Comparison of ENCODE assay signal across 24 cellular contexts in the genomic region with DNA sequence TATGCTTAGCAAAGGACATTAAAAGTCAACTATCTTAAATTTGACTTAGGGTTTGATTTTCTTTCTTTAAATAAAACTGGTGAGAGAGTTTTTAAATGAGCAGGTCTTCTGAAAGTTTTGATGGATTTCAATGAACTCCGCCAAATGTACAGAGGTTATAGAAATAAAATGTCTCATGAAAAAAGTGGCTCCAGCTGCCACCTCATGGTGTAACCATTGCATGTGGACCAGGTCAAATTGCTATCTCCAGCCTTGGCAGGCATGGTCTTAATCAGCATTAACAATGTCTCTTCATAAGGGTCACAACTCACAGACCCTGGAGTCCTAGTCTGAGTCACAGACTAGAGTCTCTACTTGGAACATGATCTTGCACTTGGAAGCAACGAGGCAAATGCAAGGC.
DNase-seq lines count a peak whose midpoint lies in the region; ATAC-seq, FAIRE-seq and TF ChIP-seq lines count a peak whose summit lies in the region.
"Had no signal": no experiment of that assay in that cellular context is flagged by ENCODE, and none has a peak within 500 bp of the region (broad histone marks: within the 10 kb centered on the region; RNA-seq: fewer than 3 reads in every experiment).

No MANE protein-coding gene starts in this region.

- H3K27me3 Mint-ChIP-seq in osteocyte (ENCODE audit: unreplicated experiment): peaks cover 6% of the 10 kb centered on the region
- H3K27me3 Mint-ChIP-seq: B cell had no signal

- no peak for ATAC-seq in GM19395 (IDR thresholded peaks at IDR 0.05; ENCODE audit: unreplicated experiment)
- ATAC-seq: CD8-positive, alpha-beta T cell; GM12878; K562 had no signal

- H3K27ac Mint-ChIP-seq in osteocyte (ENCODE audit: unreplicated experiment): no peak overlapping the region
- H3K27ac Mint-ChIP-seq: B cell; CD8-positive, alpha-beta T cell had no signal

- no peaks in the 10 kb centered on the region for H3K4me1 Mint-ChIP-seq in osteocyte (ENCODE audit: unreplicated experiment)
- H3K4me1 Mint-ChIP-seq: B cell had no signal

- no peaks in the 10 kb centered on the region for H3K36me3 Mint-ChIP-seq in osteocyte (ENCODE audit: unreplicated experiment)
- H3K36me3 Mint-ChIP-seq: CD8-positive, alpha-beta T cell had no signal

- DNase-seq in ELR (ENCODE audit: low read depth) (peak; percentile 6), RPMI8226 (peak; percentile 11), fibroblast of villous mesenchyme (ENCODE audit: low read depth) (no peak), osteocyte (ENCODE audit: extremely low spot score, unreplicated experiment) (no peak), GM19239 (ENCODE audit: insufficient read length, low spot score) (no peak), activated gamma-delta T cell treated with Interleukin-2 at 50 U/mL for 16 hours (no peak)
- DNase-seq: Caco-2; CD8-positive, alpha-beta T cell; GDM1; Kasumi-1; MG63; NCI-H2029; NCI-H446; NCI-H524 treated with DMSO at 0.1 percent for 48 hours; NCI-H82; NK-92 treated with Interleukin-12 subunit alpha and Interleukin-12 subunit beta, amount 100 ng/mL, for 24 hours; PC-9; SHP77 treated with DMSO at 0.1 percent for 48 hours had no signal

- no peak for FAIRE-seq in GM19239 (lab: Jason Lieb, UNC)
- FAIRE-seq: GM12878, H54, HTR-8/SVneo, K562 had no signal

- H3K4me3 ChIP-seq in fibroblast of villous mesenchyme (ENCODE audit: low read depth, low read length): no peak overlapping the region
- H3K4me3 ChIP-seq: GM12878, K562, MG63, PC-9 had no signal

- no peaks in the 10 kb centered on the region for H3K9me3 Mint-ChIP-seq in osteocyte (ENCODE audit: unreplicated experiment)
- H3K9me3 Mint-ChIP-seq: CD8-positive, alpha-beta T cell had no signal

- TF ChIP-seq CTCF in fibroblast of villous mesenchyme (IDR thresholded peaks at IDR 0.05; ENCODE audit: insufficient read depth, low read depth, low read length): peak; percentile 3
- peak; percentile 19 for TF ChIP-seq CTCF in osteocyte (IDR thresholded peaks at IDR 0.05)

- H3K4me3 Mint-ChIP-seq in osteocyte (ENCODE audit: unreplicated experiment): no peak overlapping the region
- H3K4me3 Mint-ChIP-seq: B cell; CD8-positive, alpha-beta T cell had no signal

Comparison
In these comparisons a context has a peak if more than half of its experiments do, and no peak if none do; other contexts are left out.
1. DNase-seq: peak in ELR (single experiment) and RPMI8226 (single experiment); none in fibroblast of villous mesenchyme (single experiment), osteocyte (single experiment), GM19239 (single experiment) and activated gamma-delta T cell treated with Interleukin-2 at 50 U/mL for 16 hours (single experiment).